11 cellular contexts compared by ENCODE assay signal in the genomic region with DNA sequence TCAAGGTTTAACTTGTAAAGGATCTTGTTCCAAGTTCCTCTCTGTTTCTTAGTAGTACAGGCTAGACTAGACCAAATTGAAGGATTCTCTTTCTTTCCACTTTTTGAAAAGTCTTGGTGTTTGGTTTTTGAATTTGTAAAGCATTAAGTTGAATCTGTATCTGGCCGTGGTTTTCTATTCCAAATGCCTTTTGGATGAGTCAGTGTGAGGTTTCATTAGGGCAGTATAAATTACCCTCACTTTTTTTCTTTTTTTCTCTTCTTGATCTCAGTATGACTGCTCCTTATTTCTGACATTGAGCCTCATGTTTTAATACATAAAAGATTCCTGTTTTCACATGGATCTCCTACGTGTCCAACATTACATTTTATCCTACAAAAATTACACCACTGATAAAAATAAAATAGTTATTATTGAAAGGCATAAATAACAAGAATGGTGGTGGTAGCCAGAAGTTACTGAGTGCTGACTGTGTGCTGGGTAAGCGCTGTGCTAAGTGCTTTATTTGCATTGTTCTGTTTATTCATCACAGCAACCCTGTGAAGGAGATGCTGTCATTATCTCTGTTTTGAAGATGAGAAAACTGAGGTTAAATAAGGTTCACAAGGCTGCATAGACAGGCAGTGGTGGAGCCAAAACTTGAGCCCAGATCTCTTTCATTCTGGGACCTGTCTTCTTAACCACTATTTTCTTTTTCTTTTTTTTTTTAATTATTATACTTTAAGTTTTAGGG. TPM values are rescaled to one million over a fixed set of nuclear protein-coding genes. Genes with fewer than 3 reads are reported as not detected.
DNase-seq lines count a peak whose midpoint lies in the region; ATAC-seq, FAIRE-seq and TF ChIP-seq lines count a peak whose summit lies in the region.
"Had no signal": no experiment of that assay in that cellular context is flagged by ENCODE, and none has a peak within 500 bp of the region (broad histone marks: within the 10 kb centered on the region; RNA-seq: fewer than 3 reads in every experiment).

No MANE protein-coding gene starts in this region.

- no peak overlapping the region for H3K27ac Mint-ChIP-seq in T-cell

- H3K27ac ChIP-seq in breast epithelium (peak overlapping the region; percentile 65), keratinocyte (ENCODE audit: control insufficient read depth, insufficient read depth, low read length) (peak overlapping the region; percentile 18)
- H3K27ac ChIP-seq: VCaP had no signal

- H3K4me2 ChIP-seq in keratinocyte (ENCODE audit: control insufficient read depth, extremely low read depth, insufficient read depth, low read depth, low read length), result peak overlapping the region; percentile 59

- POLR2A ChIA-PET in T-cell (lab: Charles Lee), result no interaction called here

- no peak for ATAC-seq in T-cell (replicated peaks in 1 of 4)
- ATAC-seq in GM18868 (IDR thresholded peaks at IDR 0.05; ENCODE audit: unreplicated experiment), result no peak

- H3K4me3 ChIP-seq in breast epithelium, result no peak overlapping the region
- peak overlapping the region in 1 of 3 experiments; percentile 3 for H3K4me3 ChIP-seq in keratinocyte (ENCODE audit: control insufficient read depth in 2 of 3, extremely low read depth in 1 of 3, insufficient read depth in 2 of 3, low read depth in 1 of 3, low read length in 3 of 3)

- no peaks in the 10 kb centered on the region for H3K36me3 Mint-ChIP-seq in T-cell

- H3K4me1 ChIP-seq in breast epithelium, result no peaks in the 10 kb centered on the region
- peaks cover 28% of the 10 kb centered on the region for H3K4me1 ChIP-seq in keratinocyte (ENCODE audit: control insufficient read depth, extremely low read depth, insufficient read depth, low read length)

- CTCF ChIA-PET in T-cell (lab: Charles Lee), result no interaction called here

- H3K79me2 ChIP-seq in keratinocyte (ENCODE audit: control insufficient read depth, insufficient read depth, low read length), result no peaks in the 10 kb centered on the region

- no peak overlapping the region for H3K4me3 Mint-ChIP-seq in T-cell

- no peaks in the 10 kb centered on the region for H3K9me3 ChIP-seq in breast epithelium
- H3K9me3 ChIP-seq in keratinocyte (ENCODE audit: control insufficient read depth, low read depth, low read length), result no peaks in the 10 kb centered on the region

- dilution Hi-C loops in keratinocyte (cut with MboI; ENCODE audit: extremely low pct_ligation_motif_present, low sequenced_read_pairs), result no loop called here

- FAIRE-seq in keratinocyte (lab: Jason Lieb, UNC), result peak; percentile 76

- H3K36me3 ChIP-seq in breast epithelium (no peaks in the 10 kb centered on the region), keratinocyte (ENCODE audit: control insufficient read depth in 2 of 2, extremely low read depth in 1 of 2, insufficient read depth in 2 of 2, low read length in 2 of 2) (no peaks in the 10 kb centered on the region)

- no peaks in the 10 kb centered on the region for H3K27me3 Mint-ChIP-seq in T-cell

- no peak for TF ChIP-seq CTCF in breast epithelium (IDR thresholded peaks at IDR 0.05)
- no peak for TF ChIP-seq CTCF in keratinocyte (optimal IDR thresholded peaks at IDR 0.05 in 1 of 3, IDR thresholded peaks at IDR 0.05 in 1 of 3, conservative IDR thresholded peaks at IDR 0.05 in 1 of 3; ENCODE audit: extremely low read depth in 1 of 3, insufficient read depth in 2 of 3, low read length in 3 of 3)

- no peaks in the 10 kb centered on the region for H3K27me3 ChIP-seq in breast epithelium
- no peaks in the 10 kb centered on the region for H3K27me3 ChIP-seq in keratinocyte (ENCODE audit: control insufficient read depth, extremely low read depth, insufficient read depth, low read length)

- H3K9me1 ChIP-seq in keratinocyte (ENCODE audit: control insufficient read depth, extremely low read depth, insufficient read depth, low read length), result no peaks in the 10 kb centered on the region

- no peak overlapping the region for H3K9ac ChIP-seq in keratinocyte (ENCODE audit: control insufficient read depth, extremely low read depth, insufficient read depth, low read length)

- peak overlapping the region; percentile 1 for H2AFZ ChIP-seq in keratinocyte (ENCODE audit: control insufficient read depth, low read length)

- intact Hi-C loops in breast epithelium (cut with DNase I; ENCODE audit: low total_unique reads), result no loop called here

- no peaks in the 10 kb centered on the region for H3K9me3 Mint-ChIP-seq in T-cell

- no peaks in the 10 kb centered on the region for H3K4me1 Mint-ChIP-seq in T-cell

- no peak for TF ChIP-seq POLR2A in breast epithelium (IDR thresholded peaks at IDR 0.05)

- no peaks in the 10 kb centered on the region for H4K20me1 ChIP-seq in keratinocyte (ENCODE audit: control insufficient read depth, extremely low read depth, insufficient read depth, low read length)

- peak; percentile 2 for DNase-seq in NCI-H748 (lab: John Stamatoyannopoulos, UW; ENCODE audit: unreplicated experiment)
- no peak for DNase-seq in NCI-H748 treated with DMSO at 0.1 percent for 48 hours (lab: John Stamatoyannopoulos, UW)
- no peak for DNase-seq in breast epithelium (ENCODE audit: low spot score in 2 of 2)
- no peak for DNase-seq in keratinocyte (ENCODE audit: low read depth, low spot score)
- DNase-seq in T-cell, result no peak
- no peak for DNase-seq in activated CD4-positive, CD25-positive, alpha-beta regulatory T cell (lab: John Stamatoyannopoulos, UW)
- no peak for DNase-seq in hippocampal formation (lab: John Stamatoyannopoulos, UW)
- DNase-seq: activated naive CD4-positive, alpha-beta T cell treated with anti-CD3 and anti-CD28 coated beads, Interleukin-2, amount 50 U/mL, for 16 hours; stimulated activated naive CD4-positive, alpha-beta T cell had no signal

RNA-seq across cellular contexts. Expression of a gene that starts 48.3 kb away (rescaled TPM):
- total RNA-seq in breast epithelium (10 to 100 TPM; 23.3 to 45.8 (median 25.6) TPM), T-cell (under 1 TPM in 4 of 5 donors, not detected in 1; 0.09 to 0.51 (median 0.24) TPM)
- 2.7 to 5.8 TPM (median 2.9 TPM) in 3 replicates for polyA plus RNA-seq in keratinocyte
- 14.9 TPM for polyA plus RNA-seq in keratinocyte (2011; ENCODE audit: low read depth)
- polyA plus RNA-seq in keratinocyte (2011; cell fraction: cytosol; rRNA removed), result 3.9 and 4.6 TPM in 2 replicates
- 6.1 and 7.0 TPM in 2 replicates for polyA plus RNA-seq in keratinocyte (2011; cell fraction: nucleus; rRNA removed)
- 1.8 and 2.4 TPM in 2 replicates for polyA plus RNA-seq in keratinocyte (2012; ENCODE audit: low replicate concordance)
- polyA minus RNA-seq in keratinocyte, result 8.0 to 26.5 TPM (median 12.1 TPM) in 3 replicates
- 3.6 TPM for polyA minus RNA-seq in keratinocyte (2011; cell fraction: cytosol; rRNA and poly(A)+ RNA removed)
- 7.4 and 12.3 TPM in 2 replicates for polyA minus RNA-seq in keratinocyte (2011; cell fraction: nucleus; rRNA and poly(A)+ RNA removed)

Comparison
In these comparisons a context has a peak if more than half of its experiments do, and no peak if none do; other contexts are left out.
1. RNA of a gene that starts 48.3 kb away (total RNA-seq): 23.3 to 45.8 TPM in breast epithelium; 0.09 to 0.51 TPM in T-cell; every median in the first group is over 10 times any median in the second.